ENCODE assay signal across 12 cellular contexts in genomic region chr4:139017861-139018260, GRCh38. TPM values are rescaled to one million over a fixed set of nuclear protein-coding genes. Genes with fewer than 3 reads are reported as not detected.
A peak's percentile ranks its signal among the peaks of the same experiment; 100 is the strongest.
DNase-seq lines count a peak whose midpoint lies in the region; TF ChIP-seq lines count a peak whose summit lies in the region.
"Had no signal": no experiment of that assay in that cellular context is flagged by ENCODE, and none has a peak within 500 bp of the region (broad histone marks: within the 10 kb centered on the region; RNA-seq: fewer than 3 reads in every experiment).

No MANE protein-coding gene starts in this region.

- no peaks in the 10 kb centered on the region for H3K27me3 Mint-ChIP-seq in T-helper 2 cell treated with Interferon-gamma antibody and Interleukin-4, amounts not matched to agents 5 μg/mL and 100 μg/mL, for 36 hours (ENCODE audit: low read depth)
- H3K27me3 Mint-ChIP-seq in endodermal cell (ENCODE audit: insufficient read depth), result no peaks in the 10 kb centered on the region
- peaks cover 5% of the 10 kb centered on the region for H3K27me3 Mint-ChIP-seq in progenitor cell of endocrine pancreas

- no peaks in the 10 kb centered on the region for H3K9me3 Mint-ChIP-seq in T-helper 2 cell treated with Interferon-gamma antibody and Interleukin-4, amounts not matched to agents 5 μg/mL and 100 μg/mL, for 36 hours
- H3K9me3 Mint-ChIP-seq in endodermal cell (no peaks in the 10 kb centered on the region), progenitor cell of endocrine pancreas (ENCODE audit: low read depth) (no peaks in the 10 kb centered on the region)

- peaks cover 27% of the 10 kb centered on the region for H3K36me3 ChIP-seq in NT2/D1 (ENCODE audit: insufficient read depth, insufficient read length, low read length)
- H3K36me3 ChIP-seq in endodermal cell (ENCODE audit: control insufficient read depth, insufficient read depth, low read length), result peaks cover 13% of the 10 kb centered on the region
- H3K36me3 ChIP-seq in esophagus squamous epithelium, result no peaks in the 10 kb centered on the region
- H3K36me3 ChIP-seq: gastrocnemius medialis had no signal

- WGBS in endodermal cell (ENCODE audit: insufficient coverage in 1 of 2, insufficient read length in 1 of 2), 2 experiments, result 62 to 92% methylated on average over 2 to 3 of the region's 3 CpGs
- WGBS in esophagus squamous epithelium, 2 donors, result 37 to 51% methylated on average over 3 of the region's 3 CpGs

- DNase-seq in T-helper 2 cell treated with Interferon-gamma antibody and Interleukin-4, amounts not matched to agents 5 μg/mL and 100 μg/mL, for 36 hours (ENCODE audit: low spot score), result no peak
- DNase-seq in T-helper 2 cell (no peak), NT2/D1 (ENCODE audit: low read depth, low spot score) (no peak), endodermal cell (no peak), progenitor cell of endocrine pancreas (ENCODE audit: low spot score, unreplicated experiment) (no peak), activated gamma-delta T cell treated with Interleukin-2 at 50 U/mL for 16 hours (no peak), esophagus squamous epithelium (lab: John Stamatoyannopoulos, UW) (no peak), NCI-H748 (lab: John Stamatoyannopoulos, UW; ENCODE audit: unreplicated experiment) (no peak)
- DNase-seq: ACHN, anterior cingulate cortex, gastrocnemius medialis, NCI-H510A had no signal

- peaks cover 11% of the 10 kb centered on the region for H3K36me3 Mint-ChIP-seq in T-helper 2 cell treated with Interferon-gamma antibody and Interleukin-4, amounts not matched to agents 5 μg/mL and 100 μg/mL, for 36 hours (ENCODE audit: low read depth)
- H3K36me3 Mint-ChIP-seq in endodermal cell (ENCODE audit: low read depth) (peaks cover 9% of the 10 kb centered on the region), progenitor cell of endocrine pancreas (ENCODE audit: insufficient read depth) (peaks cover 1% of the 10 kb centered on the region)

- H3K4me1 Mint-ChIP-seq in T-helper 2 cell treated with Interferon-gamma antibody and Interleukin-4, amounts not matched to agents 5 μg/mL and 100 μg/mL, for 36 hours (ENCODE audit: low read depth), result peaks cover 28% of the 10 kb centered on the region
- peaks cover 48% of the 10 kb centered on the region for H3K4me1 Mint-ChIP-seq in endodermal cell
- peaks cover 38% of the 10 kb centered on the region for H3K4me1 Mint-ChIP-seq in progenitor cell of endocrine pancreas (ENCODE audit: low read depth)

- no peak overlapping the region for H3K27ac ChIP-seq in endodermal cell (ENCODE audit: low read depth, low read length)
- no peak overlapping the region for H3K27ac ChIP-seq in esophagus squamous epithelium
- H3K27ac ChIP-seq: gastrocnemius medialis had no signal

- no peak overlapping the region for H3K9ac ChIP-seq in NT2/D1 (ENCODE audit: insufficient read length, low read depth)
- H3K9ac ChIP-seq in endodermal cell (ENCODE audit: extremely low read depth, low read length, poor library complexity, severe bottlenecking), result no peak overlapping the region

- H3K27me3 ChIP-seq in NT2/D1 (ENCODE audit: insufficient read depth, insufficient read length), result no peaks in the 10 kb centered on the region
- no peaks in the 10 kb centered on the region for H3K27me3 ChIP-seq in endodermal cell (ENCODE audit: control insufficient read depth, insufficient read depth, low read length, poor library complexity, severe bottlenecking)
- no peaks in the 10 kb centered on the region for H3K27me3 ChIP-seq in esophagus squamous epithelium
- H3K27me3 ChIP-seq: gastrocnemius medialis had no signal

- no peak overlapping the region for H3K27ac Mint-ChIP-seq in T-helper 2 cell treated with Interferon-gamma antibody and Interleukin-4, amounts not matched to agents 5 μg/mL and 100 μg/mL, for 36 hours
- H3K27ac Mint-ChIP-seq in endodermal cell (no peak overlapping the region), progenitor cell of endocrine pancreas (peak overlapping the region; percentile 82)

- peak overlapping the region; percentile 3 for H3K4me3 ChIP-seq in NT2/D1 (ENCODE audit: insufficient read length, low read depth)
- peak overlapping the region; percentile 75 for H3K4me3 ChIP-seq in endodermal cell (ENCODE audit: low read length)
- H3K4me3 ChIP-seq in esophagus squamous epithelium, result no peak overlapping the region
- H3K4me3 ChIP-seq: gastrocnemius medialis had no signal

- intact Hi-C loops in esophagus squamous epithelium (cut with DNase I), result no loop called here

- TF ChIP-seq POLR2A in esophagus squamous epithelium (IDR thresholded peaks at IDR 0.05), result no peak

- H3K9me3 ChIP-seq in NT2/D1 (ENCODE audit: insufficient read depth, low read length) (no peaks in the 10 kb centered on the region), endodermal cell (ENCODE audit: control insufficient read depth, low read length) (no peaks in the 10 kb centered on the region), esophagus squamous epithelium (no peaks in the 10 kb centered on the region)
- H3K9me3 ChIP-seq: gastrocnemius medialis had no signal

- H3K4me1 ChIP-seq in NT2/D1 (ENCODE audit: insufficient read depth, insufficient read length) (peaks cover 2% of the 10 kb centered on the region), endodermal cell (ENCODE audit: control insufficient read depth, insufficient read depth, low read length) (peaks cover 13% of the 10 kb centered on the region), esophagus squamous epithelium (peaks cover 12 to 50% (median 21%) of the 10 kb centered on the region in 3 donors)

- peak overlapping the region; percentile 2 for H3K4me3 Mint-ChIP-seq in T-helper 2 cell treated with Interferon-gamma antibody and Interleukin-4, amounts not matched to agents 5 μg/mL and 100 μg/mL, for 36 hours
- peak overlapping the region; percentile 87 for H3K4me3 Mint-ChIP-seq in endodermal cell
- H3K4me3 Mint-ChIP-seq in progenitor cell of endocrine pancreas (ENCODE audit: low read depth), result peak overlapping the region; percentile 64

- TF ChIP-seq CTCF in endodermal cell (conservative IDR thresholded peaks at IDR 0.05) (no peak), progenitor cell of endocrine pancreas (IDR thresholded peaks at IDR 0.05; ENCODE audit: unreplicated experiment) (no peak), esophagus squamous epithelium (IDR thresholded peaks at IDR 0.05) (no peak)

RNA-seq across cellular contexts. Expression of gene NOCT, which starts 2.3 kb away (rescaled TPM):
- total RNA-seq in endodermal cell, result 10 to 100 TPM; 11.7 to 22.3 TPM
- polyA plus RNA-seq in endodermal cell (2013, experiment 1 of 2), result 7.1 TPM
- polyA plus RNA-seq in endodermal cell (2013, experiment 2 of 2), result 7.7 TPM
- total RNA-seq in progenitor cell of endocrine pancreas, result 32.2 and 33.8 TPM in 2 replicates
- 10 to 100 TPM in 1 of 4 donors, 1 to 10 TPM in 3; 4.4 to 19.0 (median 6.9) TPM for total RNA-seq in esophagus squamous epithelium

Comparison
In these comparisons a context has a peak if more than half of its experiments do, and no peak if none do; other contexts are left out.
1. H3K4me3 Mint-ChIP-seq: peak in every context shown above with its lines; median percentile 87 in endodermal cell; 64 in progenitor cell of endocrine pancreas; 2 in T-helper 2 cell treated with Interferon-gamma antibody and Interleukin-4, amounts not matched to agents 5 μg/mL and 100 μg/mL, for 36 hours.
2. H3K4me3 ChIP-seq: peak in NT2/D1 (single experiment) and endodermal cell (single experiment); none in esophagus squamous epithelium (0 of 4).